In the genomic region with DNA sequence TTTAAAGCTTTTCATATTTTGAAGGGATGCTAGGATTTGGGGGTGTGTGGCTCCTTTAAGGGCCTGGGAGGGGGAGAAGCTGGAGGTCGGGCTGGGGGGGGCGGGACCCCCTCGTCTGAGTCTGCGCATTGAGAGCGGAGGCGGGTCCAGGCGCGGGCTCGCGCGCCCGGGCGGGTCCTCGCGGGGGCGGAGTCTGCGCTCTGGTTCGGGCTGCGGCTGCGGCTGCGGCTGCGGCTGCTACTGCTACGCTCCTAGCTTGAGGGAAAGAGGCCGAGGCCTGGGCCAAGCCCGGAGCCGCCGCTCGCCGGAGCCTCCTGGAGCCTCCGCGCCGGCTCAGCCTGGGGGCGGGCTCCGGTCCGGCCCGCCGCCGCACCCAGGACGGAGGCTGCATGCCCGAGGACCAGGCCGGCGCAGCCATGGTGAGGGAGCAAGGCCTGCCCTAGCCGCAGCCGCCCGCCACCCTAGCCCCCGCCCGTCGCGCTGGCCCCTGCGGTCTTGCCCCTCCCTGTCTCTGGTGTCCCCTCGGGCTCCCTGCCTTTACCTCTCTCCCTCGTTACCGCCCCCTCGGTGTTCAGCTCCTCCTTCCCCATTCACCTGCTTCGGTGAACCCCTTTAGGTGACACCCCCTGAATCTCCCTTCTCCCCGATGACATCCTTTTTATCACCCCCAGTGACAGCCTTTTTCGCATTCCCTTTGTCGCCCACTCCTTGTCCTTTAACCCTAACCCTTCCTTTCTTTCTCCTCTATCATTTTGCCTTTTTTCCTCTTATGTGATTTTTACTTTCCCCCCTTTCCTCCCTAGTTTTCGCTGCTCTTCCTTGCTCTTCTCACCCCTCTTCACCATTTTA, we compare ENCODE assay signal across 1 cellular context.
TF ChIP-seq lines count a peak whose summit lies in the region.

A gene (plus strand): TSS at position 189 of the 849 bp plus-strand sequence. CDS start 201 bp downstream, at position 390.

TF ChIP-seq in H1, 55 proteins besides CTCF, POLR2A, EP300 and RAD21 (continued from another document):
- TF ChIP-seq SAP30 (IDR thresholded peaks at IDR 0.05; ENCODE audit: insufficient read depth, insufficient replicate concordance, low read length): peak; percentile 87
- peak; percentile 41; the same call in 1 of the 2 replicates for TF ChIP-seq EGR1 (IDR thresholded peaks at IDR 0.05; ENCODE audit: borderline replicate concordance, low read depth, low read length)
- TF ChIP-seq, protein P1, sequence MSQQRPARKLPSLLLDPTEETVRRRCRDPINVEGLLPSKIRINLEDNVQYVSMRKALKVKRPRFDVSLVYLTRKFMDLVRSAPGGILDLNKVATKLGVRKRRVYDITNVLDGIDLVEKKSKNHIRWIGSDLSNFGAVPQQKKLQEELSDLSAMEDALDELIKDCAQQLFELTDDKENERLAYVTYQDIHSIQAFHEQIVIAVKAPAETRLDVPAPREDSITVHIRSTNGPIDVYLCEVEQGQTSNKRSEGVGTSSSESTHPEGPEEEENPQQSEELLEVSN (IDR thresholded peaks at IDR 0.05): no peak
- TF ChIP-seq BACH1 (IDR thresholded peaks at IDR 0.05; ENCODE audit: low read length): no peak
- TF ChIP-seq TAF1 (IDR thresholded peaks at IDR 0.05; ENCODE audit: low read depth, low read length): peak; percentile 66
- TF ChIP-seq TBP (IDR thresholded peaks at IDR 0.05; ENCODE audit: low read depth, low read length): peak; percentile 30; the same call in 1 of the 2 replicates
- TF ChIP-seq, protein P2, sequence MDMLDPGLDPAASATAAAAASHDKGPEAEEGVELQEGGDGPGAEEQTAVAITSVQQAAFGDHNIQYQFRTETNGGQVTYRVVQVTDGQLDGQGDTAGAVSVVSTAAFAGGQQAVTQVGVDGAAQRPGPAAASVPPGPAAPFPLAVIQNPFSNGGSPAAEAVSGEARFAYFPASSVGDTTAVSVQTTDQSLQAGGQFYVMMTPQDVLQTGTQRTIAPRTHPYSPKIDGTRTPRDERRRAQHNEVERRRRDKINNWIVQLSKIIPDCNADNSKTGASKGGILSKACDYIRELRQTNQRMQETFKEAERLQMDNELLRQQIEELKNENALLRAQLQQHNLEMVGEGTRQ (IDR thresholded peaks at IDR 0.05; ENCODE audit: low read length): no peak
- peak; percentile 75 for TF ChIP-seq KDM4A (IDR thresholded peaks at IDR 0.05; ENCODE audit: low read depth, low read length, severe bottlenecking)
- TF ChIP-seq JUND (IDR thresholded peaks at IDR 0.05; ENCODE audit: low read length): no peak
- TF ChIP-seq BRCA1 (IDR thresholded peaks at IDR 0.05; ENCODE audit: low read depth, low read length): no peak
- TF ChIP-seq RBBP5 (IDR thresholded peaks at IDR 0.05; ENCODE audit: borderline replicate concordance, low read depth, low read length): peak; percentile 84
- TF ChIP-seq ZNF274 (IDR thresholded peaks at IDR 0.05; ENCODE audit: borderline replicate concordance, extremely low read depth, low read length): no peak
- TF ChIP-seq PHF8 (conservative IDR thresholded peaks at IDR 0.05; ENCODE audit: low read depth, low read length): peak; percentile 94
TF ChIP-seq in H1: peak in this region for 9.
